In the genomic region with DNA sequence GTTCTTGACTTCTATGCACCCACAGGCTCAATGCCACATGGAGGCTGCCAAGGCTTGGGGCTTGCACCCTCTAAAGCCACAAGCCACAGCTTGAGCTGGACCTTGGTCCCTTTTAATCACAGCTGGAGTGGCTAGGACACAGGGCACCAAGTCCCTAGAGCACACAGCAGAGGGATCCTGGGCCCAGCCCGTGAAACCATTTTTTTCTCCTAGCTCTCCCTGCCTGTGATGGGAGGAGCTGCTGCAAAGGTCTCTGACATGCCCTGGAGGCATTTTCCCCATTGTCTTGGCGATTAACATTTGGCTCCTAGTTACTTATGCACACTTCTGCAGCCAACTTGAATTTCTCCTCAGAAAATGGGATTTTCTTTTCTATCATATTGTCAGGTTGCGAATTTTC, we compare ENCODE assay signal across 6 cellular contexts.
"Had no signal": no experiment of that assay in that cellular context is flagged by ENCODE, and none has a peak within 500 bp of the region (broad histone marks: within the 10 kb centered on the region; RNA-seq: fewer than 3 reads in every experiment).

No MANE protein-coding gene starts in this region.

- H3K4me3 Mint-ChIP-seq: IgD-negative memory B cell had no signal

- H3K27me3 Mint-ChIP-seq: IgD-negative memory B cell had no signal

- H3K4me1 Mint-ChIP-seq: IgD-negative memory B cell had no signal

- H3K36me3 Mint-ChIP-seq: IgD-negative memory B cell had no signal

- DNase-seq: GOT3, H7, HCEC 1CT, KBM-7 had no signal

- ATAC-seq: HepG2 had no signal
